In genomic region chr15:86165263-86166204, GRCh38 we compare ENCODE assay signal across 22 cellular contexts.
DNase-seq lines count a peak whose midpoint lies in the region; ATAC-seq and TF ChIP-seq lines count a peak whose summit lies in the region.
"Had no signal": no experiment of that assay in that cellular context is flagged by ENCODE, and none has a peak within 500 bp of the region (broad histone marks: within the 10 kb centered on the region; RNA-seq: fewer than 3 reads in every experiment).

No MANE protein-coding gene starts in this region.

- no peaks in the 10 kb centered on the region for H3K9me3 ChIP-seq in MG63
- H3K9me3 ChIP-seq in gastroesophageal sphincter = no peaks in the 10 kb centered on the region
- H3K9me3 ChIP-seq in psoas muscle = no peaks in the 10 kb centered on the region
- H3K9me3 ChIP-seq: tibial nerve had no signal

- no peak for TF ChIP-seq EP300 in gastroesophageal sphincter (IDR thresholded peaks at IDR 0.05)

- H3K27me3 ChIP-seq in MG63 = peaks cover 3% of the 10 kb centered on the region; the same call in 1 of the 2 replicates
- no peaks in the 10 kb centered on the region for H3K27me3 ChIP-seq in gastroesophageal sphincter
- H3K27me3 ChIP-seq in psoas muscle (ENCODE audit: insufficient read depth in 3 of 3, low read length in 2 of 3) = no peaks in the 10 kb centered on the region
- H3K27me3 ChIP-seq: brain microvascular endothelial cell, tibial nerve had no signal

- H3K4me3 ChIP-seq in MG63 (no peak overlapping the region), gastroesophageal sphincter (no peak overlapping the region), psoas muscle (no peak overlapping the region)
- H3K4me3 ChIP-seq: SK-N-MC, tibial nerve had no signal

- WGBS in gastroesophageal sphincter (ENCODE audit: low coverage in 1 of 2), 2 donors = 41 to 67% methylated on average over 2 to 5 of the region's 5 CpGs
- WGBS in psoas muscle, 3 donors = 28 to 38% (median 31%) methylated on average over 5 of the region's 5 CpGs

- H3K36me3 ChIP-seq in MG63 = no peaks in the 10 kb centered on the region
- no peaks in the 10 kb centered on the region for H3K36me3 ChIP-seq in gastroesophageal sphincter
- H3K36me3 ChIP-seq in psoas muscle (ENCODE audit: insufficient read depth in 1 of 2, low read depth in 1 of 2) = no peaks in the 10 kb centered on the region
- H3K36me3 ChIP-seq: brain microvascular endothelial cell, tibial nerve had no signal

- DNase-seq in A172 (ENCODE audit: low spot score) (peak; percentile 21), MG63 (peak; percentile 31), psoas muscle (no peak), cerebellar cortex (ENCODE audit: low spot score) (no peak), activated T-cell treated with anti-CD3 and anti-CD28 coated beads for 4 hours (no peak)
- DNase-seq: activated CD4-positive, CD25-positive, alpha-beta regulatory T cell; activated CD8-positive, alpha-beta T cell treated with anti-CD3 and anti-CD28 coated beads, Interleukin-2, amount 10 ng/mL, durations not matched to agents 7 days and 5 days; brain microvascular endothelial cell; cortex of kidney; DMS79; MM.1S; NCI-H1436 treated with DMSO at 0.1 percent for 48 hours; NK-92 treated with Interleukin-12 subunit alpha and Interleukin-12 subunit beta, amount 100 ng/mL, for 24 hours; occipital lobe; right cardiac atrium had no signal

- TF ChIP-seq CTCF in gastroesophageal sphincter (IDR thresholded peaks at IDR 0.05) = no peak
- TF ChIP-seq CTCF in psoas muscle (IDR thresholded peaks at IDR 0.05) = no peak

- H3K27ac ChIP-seq in gastroesophageal sphincter (peak overlapping the region in 3 of 4 donors; percentile 2 to 59 (median 57)), psoas muscle (peak overlapping the region; percentile 92)
- H3K27ac ChIP-seq: brain microvascular endothelial cell, SK-N-MC had no signal

- no peak for TF ChIP-seq POLR2A in gastroesophageal sphincter (IDR thresholded peaks at IDR 0.05)

- ATAC-seq in gastroesophageal sphincter (no peak), psoas muscle (no peak), HG02759 (IDR thresholded peaks at IDR 0.05; ENCODE audit: unreplicated experiment) (no peak), HG03520 (IDR thresholded peaks at IDR 0.05; ENCODE audit: unreplicated experiment) (no peak)
- ATAC-seq: activated CD8-positive, alpha-beta T cell treated with anti-CD3 and anti-CD28 coated beads, Interleukin-2, amount 10 ng/mL, durations not matched to agents 7 days and 5 days; HCT116; left lobe of liver had no signal

- H3K4me1 ChIP-seq in gastroesophageal sphincter (peaks cover 0 to 22% (median 5%) of the 10 kb centered on the region in 3 donors), psoas muscle (peaks cover 52% of the 10 kb centered on the region)
- H3K4me1 ChIP-seq: tibial nerve had no signal

- intact Hi-C loops in psoas muscle (cut with DNase I) = no loop called here

Comparison
In these comparisons a context has a peak if more than half of its experiments do, and no peak if none do; other contexts are left out.
1. DNase-seq: peak in A172 (single experiment) and MG63 (single experiment); none in psoas muscle (0 of 2), cerebellar cortex (single experiment) and activated T-cell treated with anti-CD3 and anti-CD28 coated beads for 4 hours (single experiment).